8 cellular contexts compared by ENCODE assay signal in genomic region chr1:172742599-172743500, GRCh38.
A peak's percentile ranks its signal among the peaks of the same experiment; 100 is the strongest.
DNase-seq lines count a peak whose midpoint lies in the region; ATAC-seq, FAIRE-seq and TF ChIP-seq lines count a peak whose summit lies in the region.

No MANE protein-coding gene starts in this region.

- no peak overlapping the region for H3K9ac ChIP-seq in SU-DHL-6 (ENCODE audit: low read length)

- H3K27ac ChIP-seq in SU-DHL-6 (ENCODE audit: low read depth, low read length) (no peak overlapping the region), right atrium auricular region (no peak overlapping the region), tibial nerve (no peak overlapping the region)

- H3K27me3 ChIP-seq in SU-DHL-6 (ENCODE audit: low read length) (no peaks in the 10 kb centered on the region), right atrium auricular region (no peaks in the 10 kb centered on the region), tibial nerve (no peaks in the 10 kb centered on the region)

- H3K4me3 ChIP-seq in SU-DHL-6 (ENCODE audit: insufficient read depth, low read length, poor library complexity, severe bottlenecking) (no peak overlapping the region), right atrium auricular region (no peak overlapping the region), tibial nerve (no peak overlapping the region)

- 23% methylated on average over 8 of the region's 8 CpGs for WGBS in tibial nerve, 2 donors

- no peaks in the 10 kb centered on the region for H3K79me2 ChIP-seq in SU-DHL-6 (ENCODE audit: insufficient read depth, low read length)

- H4K20me1 ChIP-seq in SU-DHL-6 (ENCODE audit: low read depth, low read length): no peaks in the 10 kb centered on the region

- DNase-seq in NCI-H510A treated with DMSO at 0.1 percent for 48 hours (lab: John Stamatoyannopoulos, UW): peak; percentile 48
- no peak for DNase-seq in NCI-H510A (lab: John Stamatoyannopoulos, UW)
- peak; percentile 57 for DNase-seq in KBM-7
- no peak for DNase-seq in right atrium auricular region (ENCODE audit: low spot score)
- DNase-seq in tibial nerve (ENCODE audit: low spot score in 2 of 2): no peak
- no peak for DNase-seq in H54 (ENCODE audit: insufficient read length, low spot score)

- H3K9me2 ChIP-seq in SU-DHL-6 (replicated peaks; ENCODE audit: insufficient read depth, low read length): no peaks in the 10 kb centered on the region

- H3K9me3 ChIP-seq in SU-DHL-6 (ENCODE audit: insufficient read depth, low read length): no peaks in the 10 kb centered on the region
- H3K9me3 ChIP-seq in right atrium auricular region: no peaks in the 10 kb centered on the region
- H3K9me3 ChIP-seq in tibial nerve: no peaks in the 10 kb centered on the region

- no peak overlapping the region for H3K4me2 ChIP-seq in SU-DHL-6 (ENCODE audit: low read depth, low read length, poor library complexity, severe bottlenecking)

- ATAC-seq in HG03135 (IDR thresholded peaks at IDR 0.05; ENCODE audit: unreplicated experiment): no peak

- H2AFZ ChIP-seq in SU-DHL-6 (ENCODE audit: low read depth, low read length, severe bottlenecking): no peak overlapping the region

- in situ Hi-C loops in KBM-7 (cut with MboI; ENCODE audit: low pct_unique_long_range_greater_than_20kb, low sequenced_read_pairs): loop anchor here (25.0 kb wide), 1 partner anchor 1994 kb away; no protein-coding TSS in a partner anchor

- TF ChIP-seq POLR2A in tibial nerve (IDR thresholded peaks at IDR 0.05): no peak
- no peak for TF ChIP-seq POLR2A in H54 (IDR thresholded peaks at IDR 0.05; ENCODE audit: low read depth, low read length)

- 0 out of 2 replicates have a peak, but pooled peaks cover 4% of the 10 kb centered on the region for H3F3A ChIP-seq in SU-DHL-6 (ENCODE audit: insufficient read depth)

- no peak for TF ChIP-seq EP300 in tibial nerve (IDR thresholded peaks at IDR 0.05)

- no peak for FAIRE-seq in H54 (lab: Jason Lieb, UNC)

- TF ChIP-seq CTCF in SU-DHL-6 (IDR thresholded peaks at IDR 0.05; ENCODE audit: insufficient read depth, low read length, poor library complexity, severe bottlenecking) (peak; percentile 64), right atrium auricular region (IDR thresholded peaks at IDR 0.05) (peak; percentile 56 to 78), tibial nerve (IDR thresholded peaks at IDR 0.05) (peak; percentile 44 to 62 (median 59))

- H3K36me3 ChIP-seq in SU-DHL-6 (ENCODE audit: low read length) (no peaks in the 10 kb centered on the region), right atrium auricular region (no peaks in the 10 kb centered on the region), tibial nerve (no peaks in the 10 kb centered on the region)

- peaks cover 0 to 6% of the 10 kb centered on the region in 2 donors for H3K4me1 ChIP-seq in right atrium auricular region
- peaks cover 0 to 16% (median 11%) of the 10 kb centered on the region in 4 donors for H3K4me1 ChIP-seq in tibial nerve

Comparison
In these comparisons a context has a peak if more than half of its experiments do, and no peak if none do; other contexts are left out.
1. DNase-seq: peak in NCI-H510A treated with DMSO at 0.1 percent for 48 hours (single experiment) and KBM-7 (single experiment); none in NCI-H510A (single experiment), right atrium auricular region (single experiment), tibial nerve (0 of 2) and H54 (single experiment).
2. Peak in every context shown above with its lines, with median percentiles within 50 percentile points of each other: CTCF ChIP-seq.